22 cellular contexts compared by ENCODE assay signal in the genomic region with DNA sequence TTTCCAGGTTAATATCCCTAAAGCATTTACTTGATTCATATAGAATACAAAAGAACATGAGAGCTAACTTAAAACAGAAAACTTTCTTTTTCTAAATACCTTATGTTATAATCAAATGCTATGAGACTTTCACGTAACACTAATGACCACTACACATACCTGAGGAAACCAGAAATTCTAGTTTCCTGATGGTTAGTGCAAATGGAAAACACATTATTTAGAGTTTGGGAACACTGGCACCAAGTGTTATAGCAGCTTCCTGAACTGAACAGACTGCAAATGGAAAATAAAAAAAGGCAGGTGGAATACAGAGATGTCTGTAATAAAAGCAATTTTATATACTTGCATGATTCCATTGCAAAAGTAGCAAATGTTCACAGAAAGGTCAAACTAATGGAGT.
"Had no signal": no experiment of that assay in that cellular context is flagged by ENCODE, and none has a peak within 500 bp of the region (broad histone marks: within the 10 kb centered on the region; RNA-seq: fewer than 3 reads in every experiment).

No MANE protein-coding gene starts in this region.

- H3K4me2 ChIP-seq: neural progenitor cell, smooth muscle cell had no signal

- H3K4me3 ChIP-seq: dorsolateral prefrontal cortex, neural progenitor cell, prostate gland, right atrium auricular region, smooth muscle cell, thyroid gland, upper lobe of left lung had no signal

- H3K9me3 ChIP-seq: prostate gland, right atrium auricular region, thyroid gland, upper lobe of left lung had no signal

- H3K9me3 Mint-ChIP-seq: naive thymus-derived CD4-positive, alpha-beta T cell; nephron; neural progenitor cell; stimulated activated naive CD8-positive, alpha-beta T cell treated with anti-CD3 and anti-CD28 coated beads, Interleukin-15, amount 100 ng/mL, for 72 hours had no signal

- H3K79me2 ChIP-seq: parathyroid adenoma had no signal

- H3K9ac ChIP-seq: neural progenitor cell, parathyroid adenoma had no signal

- H3K27me3 Mint-ChIP-seq: naive thymus-derived CD4-positive, alpha-beta T cell; stimulated activated naive CD8-positive, alpha-beta T cell treated with anti-CD3 and anti-CD28 coated beads, Interleukin-15, amount 100 ng/mL, for 72 hours had no signal

- H3K36me3 ChIP-seq: prostate gland had no signal

- DNase-seq: dorsolateral prefrontal cortex; effector CD4-positive, alpha-beta T cell; head of caudate nucleus; mesenchymal stem cell; midbrain; naive thymus-derived CD4-positive, alpha-beta T cell; stimulated activated CD4-positive, alpha-beta T cell treated with anti-CD3 and anti-CD28 coated beads, Interleukin-12 subunit alpha, Interleukin-12 subunit beta, amount 100 ng/mL, for 4 hours; stimulated activated CD4-positive, alpha-beta T cell treated with anti-CD3 and anti-CD28 coated beads, Interleukin-1b, Interleukin-23, amount 100 ng/mL, for 48 hours; stimulated activated CD4-positive, alpha-beta T cell treated with anti-CD3 and anti-CD28 coated beads, Interleukin-4, amount 100 ng/mL, for 1 hour; stimulated activated CD8-positive, alpha-beta memory T cell treated with anti-CD3 and anti-CD28 coated beads, Interleukin-4, amount 100 ng/mL, for 48 hours; stimulated activated naive CD4-positive, alpha-beta T cell; stimulated activated naive CD8-positive, alpha-beta T cell treated with anti-CD3 and anti-CD28 coated beads, Interleukin-15, amount 100 ng/mL, for 72 hours; thyroid gland; upper lobe of left lung had no signal

- H3K27me3 ChIP-seq: dorsolateral prefrontal cortex, neural progenitor cell, right atrium auricular region, thyroid gland, upper lobe of left lung had no signal

- H3K4me3 Mint-ChIP-seq: naive thymus-derived CD4-positive, alpha-beta T cell; nephron; neural progenitor cell; stimulated activated naive CD8-positive, alpha-beta T cell treated with anti-CD3 and anti-CD28 coated beads, Interleukin-15, amount 100 ng/mL, for 72 hours had no signal

- H3K27ac ChIP-seq: dorsolateral prefrontal cortex, neural progenitor cell, parathyroid adenoma, prostate gland, right atrium auricular region, upper lobe of left lung had no signal

- H3K4me1 Mint-ChIP-seq: nephron, neural progenitor cell had no signal

- H3K27ac Mint-ChIP-seq: nephron; neural progenitor cell; stimulated activated naive CD8-positive, alpha-beta T cell treated with anti-CD3 and anti-CD28 coated beads, Interleukin-15, amount 100 ng/mL, for 72 hours had no signal

- ATAC-seq: left lobe of liver; naive thymus-derived CD4-positive, alpha-beta T cell; sciatic nerve; stimulated activated naive CD8-positive, alpha-beta T cell treated with anti-CD3 and anti-CD28 coated beads, Interleukin-15, amount 100 ng/mL, for 72 hours had no signal

- H2AFZ ChIP-seq: neural progenitor cell, parathyroid adenoma had no signal

- H3K4me1 ChIP-seq: neural progenitor cell, parathyroid adenoma, prostate gland, right atrium auricular region, upper lobe of left lung had no signal
